8 cellular contexts compared by ENCODE assay signal in the genomic region with DNA sequence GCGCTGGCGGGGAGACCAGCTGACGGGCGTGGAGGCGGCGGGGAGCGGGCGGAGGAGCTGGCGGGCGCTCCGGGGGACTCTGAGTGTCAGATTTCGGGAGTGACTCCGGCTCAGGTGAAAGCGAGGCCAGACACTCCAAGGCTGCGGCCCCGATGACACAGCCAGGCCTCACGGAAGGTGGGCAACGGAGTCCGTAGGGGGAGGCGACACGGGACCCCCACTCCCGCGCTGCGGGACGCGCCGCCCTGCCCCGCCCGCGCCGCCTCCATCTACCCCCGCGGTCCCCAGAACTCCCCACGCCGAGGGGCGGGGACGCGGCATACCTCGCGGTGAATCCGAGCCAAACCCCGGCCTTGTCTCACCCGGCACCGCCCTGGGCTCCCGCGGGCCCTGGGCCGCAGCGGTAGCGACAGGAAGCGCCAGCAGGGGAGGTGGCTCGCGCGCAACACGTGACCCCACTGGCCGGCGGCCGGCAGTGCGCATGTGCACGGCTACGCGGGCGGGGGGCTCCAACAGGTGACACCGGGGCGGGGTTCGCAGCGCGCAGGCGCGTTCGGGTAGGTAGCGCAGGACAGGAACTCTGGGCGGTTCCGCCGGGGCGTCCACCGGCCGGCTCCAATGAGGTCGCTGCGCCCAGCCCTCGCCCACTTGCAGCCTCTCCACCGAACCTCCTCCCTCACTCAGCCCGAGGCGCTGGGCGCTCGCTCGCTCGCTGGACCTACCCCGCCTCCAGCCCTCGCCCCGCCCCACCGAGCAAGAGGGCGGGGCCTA. TPM values are rescaled to one million over a fixed set of nuclear protein-coding genes. Genes with fewer than 3 reads are reported as not detected.
DNase-seq lines count a peak whose midpoint lies in the region; ATAC-seq lines count a peak whose summit lies in the region.

A gene with protein sequence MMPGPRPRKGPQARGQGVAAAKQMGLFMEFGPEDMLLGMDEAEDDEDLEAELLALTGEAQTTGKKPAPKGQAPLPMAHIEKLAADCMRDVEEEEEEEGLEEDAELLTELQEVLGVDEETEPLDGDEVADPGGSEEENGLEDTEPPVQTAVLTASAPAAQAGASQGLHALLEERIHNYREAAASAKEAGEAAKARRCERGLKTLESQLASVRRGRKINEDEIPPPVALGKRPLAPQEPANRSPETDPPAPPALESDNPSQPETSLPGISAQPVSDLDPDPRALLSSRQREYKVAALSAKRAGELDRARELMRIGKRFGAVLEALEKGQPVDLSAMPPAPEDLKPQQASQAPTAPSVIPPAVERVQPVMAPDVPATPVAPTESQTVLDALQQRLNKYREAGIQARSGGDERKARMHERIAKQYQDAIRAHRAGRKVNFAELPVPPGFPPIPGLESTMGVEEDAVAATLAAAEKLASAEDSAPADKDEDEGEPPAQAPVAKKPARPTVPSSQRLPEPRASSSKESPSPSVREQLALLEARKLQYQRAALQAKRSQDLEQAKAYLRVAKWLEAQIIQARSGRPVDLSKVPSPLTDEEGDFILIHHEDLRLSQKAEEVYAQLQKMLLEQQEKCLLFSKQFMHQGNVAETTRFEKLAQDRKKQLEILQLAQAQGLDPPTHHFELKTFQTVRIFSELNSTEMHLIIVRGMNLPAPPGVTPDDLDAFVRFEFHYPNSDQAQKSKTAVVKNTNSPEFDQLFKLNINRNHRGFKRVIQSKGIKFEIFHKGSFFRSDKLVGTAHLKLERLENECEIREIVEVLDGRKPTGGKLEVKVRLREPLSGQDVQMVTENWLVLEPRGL (minus strand): TSS at position 460 of the 771 bp plus-strand sequence. CDS start 1,585 bp downstream, outside the sequence.

- H3K79me1 ChIP-seq in mesendoderm (ENCODE audit: low read length): peaks cover 15% of the 10 kb centered on the region

- H3K4me3 ChIP-seq in NT2/D1 (ENCODE audit: insufficient read length, low read depth) (peak within 1 kb of the TSS; percentile 94), endocrine pancreas (ENCODE audit: control insufficient read depth, insufficient read depth, low read length) (peak within 1 kb of the TSS; percentile 71), mesendoderm (ENCODE audit: low read length) (peak within 1 kb of the TSS; percentile 79)

- H3K27ac Mint-ChIP-seq in activated CD8-positive, alpha-beta memory T cell treated with anti-CD3 and anti-CD28 coated beads, Interleukin-2, amount 10 ng/mL, durations not matched to agents 7 days and 5 days: peak within 1 kb of the TSS; percentile 97

- H3K4me1 Mint-ChIP-seq in activated CD8-positive, alpha-beta memory T cell treated with anti-CD3 and anti-CD28 coated beads, Interleukin-2, amount 10 ng/mL, durations not matched to agents 7 days and 5 days: peaks cover 50% of the 10 kb centered on the region

- CTCF ChIA-PET in activated CD8-positive, alpha-beta memory T cell treated with anti-CD3 and anti-CD28 coated beads, Interleukin-2, amount 10 ng/mL, durations not matched to agents 7 days and 5 days (lab: Charles Lee): interaction anchor here (0.6 to 1.1 kb wide), 4 partner anchors 187 to 783 kb away, joined by 3 to 5 read pairs (median 4); a partner anchor contains a TSS

- H3K9me3 Mint-ChIP-seq in activated CD8-positive, alpha-beta memory T cell treated with anti-CD3 and anti-CD28 coated beads, Interleukin-2, amount 10 ng/mL, durations not matched to agents 7 days and 5 days (ENCODE audit: low read depth): no peaks in the 10 kb centered on the region

- H3K79me2 ChIP-seq in mesendoderm (ENCODE audit: control insufficient read depth, insufficient read depth, low read length): peaks cover 11% of the 10 kb centered on the region

- no peak within 1 kb of the TSS for H4K5ac ChIP-seq in mesendoderm (ENCODE audit: low read length)

- peak within 1 kb of the TSS; percentile 51 for H2AK5ac ChIP-seq in mesendoderm (ENCODE audit: low read length)

- in situ Hi-C loops in Caki2 (cut with HindIII; ENCODE audit: low pct_unique_long_range_greater_than_20kb, low sequenced_read_pairs): no loop called here

- H3K27me3 Mint-ChIP-seq in activated CD8-positive, alpha-beta memory T cell treated with anti-CD3 and anti-CD28 coated beads, Interleukin-2, amount 10 ng/mL, durations not matched to agents 7 days and 5 days: no peaks in the 10 kb centered on the region

- H2BK15ac ChIP-seq in mesendoderm (replicated peaks; ENCODE audit: low read depth): no peak within 1 kb of the TSS

- H3K4me2 ChIP-seq in mesendoderm (ENCODE audit: low read length): peak within 1 kb of the TSS; percentile 82

- peak within 1 kb of the TSS; percentile 97 for H3K4me3 Mint-ChIP-seq in activated CD8-positive, alpha-beta memory T cell treated with anti-CD3 and anti-CD28 coated beads, Interleukin-2, amount 10 ng/mL, durations not matched to agents 7 days and 5 days

- DNase-seq in Caki2 (ENCODE audit: low read depth) (peak; percentile 99), HUDEP-2 (lab: John Stamatoyannopoulos, UW; ENCODE audit: unreplicated experiment in 76 of 76) (peak; percentile 34 to 99 (median 98)), NT2/D1 (ENCODE audit: low read depth, low spot score) (peak; percentile 100), mesendoderm (peak; percentile 99)
- peak; percentile 99 for DNase-seq in activated CD8-positive, alpha-beta memory T cell treated with anti-CD3 and anti-CD28 coated beads, Interleukin-2, amount 10 ng/mL, durations not matched to agents 7 days and 5 days
- peak; percentile 96 for DNase-seq in stimulated activated CD8-positive, alpha-beta memory T cell treated with anti-CD3 and anti-CD28 coated beads, Interleukin-15, amount 100 ng/mL, for 1 hour (ENCODE audit: low read depth)

- no peaks in the 10 kb centered on the region for H3K27me3 ChIP-seq in NT2/D1 (ENCODE audit: insufficient read depth, insufficient read length)
- H3K27me3 ChIP-seq in endocrine pancreas (ENCODE audit: control insufficient read depth, insufficient read depth, low read length): no peaks in the 10 kb centered on the region
- no peaks in the 10 kb centered on the region for H3K27me3 ChIP-seq in mesendoderm (ENCODE audit: insufficient read depth, low read length, poor library complexity)

- H3K4me1 ChIP-seq in NT2/D1 (ENCODE audit: insufficient read depth, insufficient read length): peaks cover 12% of the 10 kb centered on the region
- peaks cover 4% of the 10 kb centered on the region for H3K4me1 ChIP-seq in endocrine pancreas (ENCODE audit: control insufficient read depth, insufficient read depth, low read length)
- H3K4me1 ChIP-seq in mesendoderm (ENCODE audit: control insufficient read depth, low read depth, low read length): peaks cover 6% of the 10 kb centered on the region

- H3K36me3 Mint-ChIP-seq in activated CD8-positive, alpha-beta memory T cell treated with anti-CD3 and anti-CD28 coated beads, Interleukin-2, amount 10 ng/mL, durations not matched to agents 7 days and 5 days: peaks cover 31% of the 10 kb centered on the region

- H2BK120ac ChIP-seq in mesendoderm (ENCODE audit: low read depth, low read length): peak within 1 kb of the TSS; percentile 52

- H3K9ac ChIP-seq in NT2/D1 (ENCODE audit: insufficient read length, low read depth): peak within 1 kb of the TSS; percentile 99
- peak within 1 kb of the TSS; percentile 92 for H3K9ac ChIP-seq in endocrine pancreas (ENCODE audit: control insufficient read depth, insufficient read depth, low read length)
- peak within 1 kb of the TSS; percentile 97 for H3K9ac ChIP-seq in mesendoderm (ENCODE audit: low read length)

- WGBS in mesendoderm (ENCODE audit: extremely low coverage, insufficient coverage, low lambda C conversion rate): no CpG with 5 or more reads among the region's 92 CpGs

- peak; percentile 87 for ATAC-seq in GM21381 (IDR thresholded peaks at IDR 0.05; ENCODE audit: unreplicated experiment)
- ATAC-seq in activated CD8-positive, alpha-beta memory T cell treated with anti-CD3 and anti-CD28 coated beads, Interleukin-2, amount 10 ng/mL, durations not matched to agents 7 days and 5 days: peak; percentile 97

- H2BK5ac ChIP-seq in mesendoderm (ENCODE audit: low read length): peak within 1 kb of the TSS; percentile 78

- peak within 1 kb of the TSS; percentile 56 for H3K23ac ChIP-seq in mesendoderm (ENCODE audit: low read length)

- H3K18ac ChIP-seq in mesendoderm (ENCODE audit: low read length): peak within 1 kb of the TSS; percentile 90

- H3K56ac ChIP-seq in mesendoderm (ENCODE audit: low read length): peak within 1 kb of the TSS; percentile 97

- peak within 1 kb of the TSS; percentile 92 for H3K4ac ChIP-seq in mesendoderm (ENCODE audit: low read depth, low read length)

- H4K8ac ChIP-seq in mesendoderm (ENCODE audit: low read depth, low read length): peak within 1 kb of the TSS; percentile 91

- peak within 1 kb of the TSS; percentile 93 for H3K27ac ChIP-seq in mesendoderm (ENCODE audit: low read depth, low read length)

- peaks cover 40% of the 10 kb centered on the region for H3K36me3 ChIP-seq in NT2/D1 (ENCODE audit: insufficient read depth, insufficient read length, low read length)
- peaks cover 2% of the 10 kb centered on the region for H3K36me3 ChIP-seq in endocrine pancreas (ENCODE audit: control insufficient read depth, insufficient read depth, low read length)
- peaks cover 6% of the 10 kb centered on the region for H3K36me3 ChIP-seq in mesendoderm (ENCODE audit: control insufficient read depth, insufficient read depth, low read length)

- H3K9me3 ChIP-seq in NT2/D1 (ENCODE audit: insufficient read depth, low read length): no peaks in the 10 kb centered on the region
- no peaks in the 10 kb centered on the region for H3K9me3 ChIP-seq in endocrine pancreas (ENCODE audit: control insufficient read depth, low read length)

RNA-seq across cellular contexts. Expression of the gene that starts here (rescaled TPM):
- 24.6 and 34.5 TPM in 2 replicates for total RNA-seq in Caki2 (2014; rRNA removed; shearing (Covaris generic); ENCODE audit: low replicate concordance)
- 10 to 100 TPM; 49.9 to 53.3 TPM for total RNA-seq in activated CD8-positive, alpha-beta memory T cell treated with anti-CD3 and anti-CD28 coated beads, Interleukin-2, amount 10 ng/mL, durations not matched to agents 7 days and 5 days
- polyA plus RNA-seq in mesendoderm (2013, experiment 1 of 2): 11.1 TPM
- polyA plus RNA-seq in mesendoderm (2013, experiment 2 of 2): 11.6 TPM

Comparison
In these comparisons a context has a peak if more than half of its experiments do, and no peak if none do; other contexts are left out.
1. Peak in every context shown above with its lines: DNase-seq, ATAC-seq, H3K4me3 ChIP-seq and H3K27ac ChIP-seq.